13 cellular contexts compared by ENCODE assay signal in genomic region chr13:112177459-112177858, GRCh38.
"Had no signal": no experiment of that assay in that cellular context is flagged by ENCODE, and none has a peak within 500 bp of the region (broad histone marks: within the 10 kb centered on the region; RNA-seq: fewer than 3 reads in every experiment).

No MANE protein-coding gene starts in this region.

- ATAC-seq: activated CD4-positive, alpha-beta T cell treated with anti-CD3 and anti-CD28 coated beads for 36 hours; effector memory CD8-positive, alpha-beta T cell; left colon; WTC11 had no signal

- H3K9me3 ChIP-seq: ovary had no signal

- H3K27ac ChIP-seq: cardiac muscle cell, ovary had no signal

- H3K36me3 ChIP-seq: cardiac muscle cell, ovary had no signal

- H3K4me3 ChIP-seq: cardiac muscle cell, ovary had no signal

- H3K27me3 ChIP-seq: ovary had no signal

- DNase-seq: activated CD4-positive, alpha-beta T cell treated with anti-CD3 and anti-CD28 coated beads for 36 hours; activated CD4-positive, alpha-beta T cell treated with anti-CD3 and anti-CD28 coated beads, Interleukin-2, amount 50 U/mL, for 48 hours; activated gamma-delta T cell; effector memory CD8-positive, alpha-beta T cell; left colon; mammary epithelial cell; ovary; stimulated activated CD4-positive, alpha-beta T cell treated with anti-CD3 and anti-CD28 coated beads, Interleukin-12 subunit alpha, Interleukin-12 subunit beta, amount 100 ng/mL, for 4 hours; stimulated activated CD4-positive, alpha-beta T cell treated with anti-CD3 and anti-CD28 coated beads, Interleukin-1b, Interleukin-23, amount 100 ng/mL, for 48 hours; stimulated activated CD8-positive, alpha-beta memory T cell treated with anti-CD3 and anti-CD28 coated beads, Interleukin-4, amount 100 ng/mL, for 48 hours; stimulated activated naive CD4-positive, alpha-beta T cell had no signal
